10 cellular contexts compared by ENCODE assay signal in genomic region chrX:20547649-20548051, GRCh38.
A peak's percentile ranks its signal among the peaks of the same experiment; 100 is the strongest.
DNase-seq lines count a peak whose midpoint lies in the region; ATAC-seq and TF ChIP-seq lines count a peak whose summit lies in the region.
"Had no signal": no experiment of that assay in that cellular context is flagged by ENCODE, and none has a peak within 500 bp of the region (broad histone marks: within the 10 kb centered on the region; RNA-seq: fewer than 3 reads in every experiment).

No MANE protein-coding gene starts in this region.

- H3K9me3 Mint-ChIP-seq in osteocyte (ENCODE audit: unreplicated experiment), result peaks cover 28% of the 10 kb centered on the region
- peaks cover 0 to 4% (median 2%) of the 10 kb centered on the region in 7 donors for H3K9me3 Mint-ChIP-seq in CD14-positive monocyte

- ATAC-seq in GM18517 (IDR thresholded peaks at IDR 0.05; ENCODE audit: unreplicated experiment), result peak; percentile 80
- no peak for ATAC-seq in HG03039 (IDR thresholded peaks at IDR 0.05; ENCODE audit: unreplicated experiment)
- ATAC-seq in HG03159 (IDR thresholded peaks at IDR 0.05; ENCODE audit: unreplicated experiment), result no peak
- ATAC-seq: foreskin keratinocyte had no signal

- H3K27me3 Mint-ChIP-seq in osteocyte (ENCODE audit: unreplicated experiment) (no peaks in the 10 kb centered on the region), CD14-positive monocyte (ENCODE audit: low read depth in 3 of 3) (peaks cover 0 to 2% (median 0%) of the 10 kb centered on the region in 3 donors)

- intact Hi-C loops in CD14-positive monocyte (cut with micrococcal nuclease), result no loop called here

- H3K36me3 Mint-ChIP-seq in osteocyte (ENCODE audit: unreplicated experiment) (no peaks in the 10 kb centered on the region), CD14-positive monocyte (no peaks in the 10 kb centered on the region)

- no peak overlapping the region for H3K4me3 ChIP-seq in brain microvascular endothelial cell (ENCODE audit: low read depth, low read length)

- no peak overlapping the region for H3K27ac ChIP-seq in brain microvascular endothelial cell
- H3K27ac ChIP-seq: foreskin keratinocyte had no signal

- H3K4me1 Mint-ChIP-seq in osteocyte (ENCODE audit: unreplicated experiment), result peaks cover 17% of the 10 kb centered on the region
- no peaks in the 10 kb centered on the region for H3K4me1 Mint-ChIP-seq in CD14-positive monocyte

- DNase-seq in HT-29 (ENCODE audit: low spot score) (peak; percentile 58), brain microvascular endothelial cell (peak; percentile 38), osteocyte (ENCODE audit: extremely low spot score, unreplicated experiment) (no peak), CD14-positive monocyte (ENCODE audit: low spot score) (no peak), NAMALWA (ENCODE audit: low spot score) (no peak)
- DNase-seq: NCI-H1417 treated with DMSO at 0.1 percent for 48 hours had no signal

- H3K36me3 ChIP-seq in brain microvascular endothelial cell (replicated peaks), result no peaks in the 10 kb centered on the region

- in situ Hi-C loops in brain microvascular endothelial cell (cut with HindIII; ENCODE audit: low pct_ligation_motif_present, low sequenced_read_pairs), result no loop called here

- H3K4me3 Mint-ChIP-seq in osteocyte (ENCODE audit: unreplicated experiment) (no peak overlapping the region), CD14-positive monocyte (no peak overlapping the region)

- no peaks in the 10 kb centered on the region for H3K27me3 ChIP-seq in brain microvascular endothelial cell (replicated peaks)
- H3K27me3 ChIP-seq: foreskin keratinocyte had no signal

- H3K27ac Mint-ChIP-seq in osteocyte (ENCODE audit: unreplicated experiment) (peak overlapping the region; percentile 52), CD14-positive monocyte (no peak overlapping the region)

- no peak for TF ChIP-seq CTCF in brain microvascular endothelial cell (IDR thresholded peaks at IDR 0.05; ENCODE audit: low read depth, low read length, missing control alignments)
- no peak for TF ChIP-seq CTCF in osteocyte (IDR thresholded peaks at IDR 0.05)
- no peak for TF ChIP-seq CTCF in CD14-positive monocyte (IDR thresholded peaks at IDR 0.05)

Comparison
In these comparisons a context has a peak if more than half of its experiments do, and no peak if none do; other contexts are left out.
1. DNase-seq: peak in HT-29 (single experiment) and brain microvascular endothelial cell (single experiment); none in osteocyte (single experiment), CD14-positive monocyte (single experiment) and NAMALWA (single experiment).